ENCODE assay signal across 1 cellular context in genomic region chr19:13156968-13157882, GRCh38.
TF ChIP-seq lines count a peak whose summit lies in the region.

No MANE protein-coding gene starts in this region.

TF ChIP-seq in endothelial cell of umbilical vein, 7 proteins besides CTCF, POLR2A, EP300 and RAD21:
- TF ChIP-seq GATA2 (IDR thresholded peaks at IDR 0.05; ENCODE audit: insufficient read depth, insufficient read length, low read depth, low read length), result no peak
- TF ChIP-seq EZH2 (IDR thresholded peaks at IDR 0.05; ENCODE audit: borderline replicate concordance, low read depth, low read length, severe bottlenecking), result no peak
- no peak for TF ChIP-seq MAX (IDR thresholded peaks at IDR 0.05; ENCODE audit: insufficient read depth, insufficient read length)
- no peak for TF ChIP-seq FOS (IDR thresholded peaks at IDR 0.05; ENCODE audit: borderline replicate concordance, insufficient read depth, low read length)
- no peak for TF ChIP-seq JUN (IDR thresholded peaks at IDR 0.05; ENCODE audit: borderline replicate concordance, insufficient read depth, insufficient read length, low read depth)
- TF ChIP-seq POLR2AphosphoS5 (IDR thresholded peaks at IDR 0.05; ENCODE audit: insufficient read depth, low read depth, low read length), result no peak
- TF ChIP-seq MYC (IDR thresholded peaks at IDR 0.05; ENCODE audit: low read depth, low read length), result no peak
